Comparison of ENCODE assay signal across 8 cellular contexts in the genomic region with DNA sequence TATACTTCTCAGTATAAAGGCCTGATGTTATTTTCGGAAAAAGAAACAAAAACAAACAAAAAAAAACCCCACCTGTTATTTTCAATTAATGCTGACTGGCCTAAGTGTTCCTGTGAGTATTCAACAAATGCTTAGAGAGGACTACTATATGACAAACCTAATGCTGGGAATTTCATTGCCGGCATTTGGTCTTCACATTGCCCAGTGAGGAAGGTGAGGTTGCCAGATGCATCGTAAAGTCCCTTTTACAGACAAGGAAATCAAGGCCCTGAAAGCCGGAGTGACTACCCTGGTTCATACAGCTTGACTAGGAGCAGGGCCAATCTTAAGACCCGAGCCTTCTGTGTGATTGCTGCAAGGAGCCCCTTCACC. TPM values are rescaled to one million over a fixed set of nuclear protein-coding genes. Genes with fewer than 3 reads are reported as not detected.
A peak's percentile ranks its signal among the peaks of the same experiment; 100 is the strongest.
DNase-seq lines count a peak whose midpoint lies in the region; ATAC-seq lines count a peak whose summit lies in the region.

No MANE protein-coding gene starts in this region.

- no peaks in the 10 kb centered on the region for H3K27me3 ChIP-seq in Karpas-422 (ENCODE audit: low read length)
- H3K27me3 ChIP-seq in naive thymus-derived CD4-positive, alpha-beta T cell (ENCODE audit: control insufficient read depth in 2 of 2, insufficient read depth in 2 of 2, low read length in 2 of 2): no peaks in the 10 kb centered on the region

- CTCF ChIA-PET in naive thymus-derived CD4-positive, alpha-beta T cell (lab: Charles Lee): interaction anchor here (1.5 to 1.9 kb wide), 2 partner anchors 12 to 27 kb away, joined by 4 to 10 read pairs; partner anchors contain the start of genes ISG20L2, METTL25B and PRCC

- H3K9me2 ChIP-seq in Karpas-422 (replicated peaks; ENCODE audit: insufficient read depth, low read length): no peaks in the 10 kb centered on the region

- H3K9me3 Mint-ChIP-seq in central memory CD8-positive, alpha-beta T cell: no peaks in the 10 kb centered on the region
- peaks cover 0 to 1% (median 0%) of the 10 kb centered on the region in 11 donors for H3K9me3 Mint-ChIP-seq in naive thymus-derived CD4-positive, alpha-beta T cell

- peak overlapping the region; percentile 88 for H3K9ac ChIP-seq in Karpas-422 (ENCODE audit: low read length)

- H3K36me3 ChIP-seq in Karpas-422 (ENCODE audit: insufficient read depth, low read length): peaks cover 9% of the 10 kb centered on the region; the same call in 1 of the 2 replicates
- peaks cover 0 to 55% (median 11%) of the 10 kb centered on the region in 3 experiments for H3K36me3 ChIP-seq in naive thymus-derived CD4-positive, alpha-beta T cell (ENCODE audit: control insufficient read depth in 2 of 3, insufficient read depth in 3 of 3, low read length in 3 of 3)

- H2AFZ ChIP-seq in Karpas-422 (ENCODE audit: low read length): no peak overlapping the region

- H3K27ac ChIP-seq in Karpas-422 (ENCODE audit: low read length): peak overlapping the region; percentile 58
- H3K27ac ChIP-seq in naive thymus-derived CD4-positive, alpha-beta T cell (ENCODE audit: low read depth, low read length): peak overlapping the region; percentile 90

- DNase-seq in DMS53 (lab: John Stamatoyannopoulos, UW) (peak; percentile 75), Karpas-422 (peak; percentile 70), NCI-H345 treated with DMSO at 0.1 percent for 48 hours (lab: John Stamatoyannopoulos, UW; ENCODE audit: unreplicated experiment) (no peak), cerebellar cortex (ENCODE audit: low spot score) (no peak), putamen (ENCODE audit: low spot score) (no peak)
- no peak for DNase-seq in central memory CD8-positive, alpha-beta T cell (ENCODE audit: low spot score in 2 of 2)
- no peak for DNase-seq in naive thymus-derived CD4-positive, alpha-beta T cell

- H3K4me2 ChIP-seq in Karpas-422 (ENCODE audit: low read depth, low read length, poor library complexity, severe bottlenecking): peak overlapping the region; percentile 91

- peaks cover 28% of the 10 kb centered on the region for H3K4me1 ChIP-seq in Karpas-422 (ENCODE audit: low read length)
- H3K4me1 ChIP-seq in naive thymus-derived CD4-positive, alpha-beta T cell (ENCODE audit: control insufficient read depth in 2 of 2, insufficient read depth in 2 of 2, low read length in 2 of 2): peaks cover 16 to 20% of the 10 kb centered on the region in 2 donors

- no peaks in the 10 kb centered on the region for H4K20me1 ChIP-seq in Karpas-422 (ENCODE audit: insufficient read depth, low read depth, low read length)

- no peaks in the 10 kb centered on the region for H3K27me3 Mint-ChIP-seq in central memory CD8-positive, alpha-beta T cell
- H3K27me3 Mint-ChIP-seq in naive thymus-derived CD4-positive, alpha-beta T cell: no peaks in the 10 kb centered on the region

- intact Hi-C loops in naive thymus-derived CD4-positive, alpha-beta T cell (cut with micrococcal nuclease): loop anchor here (2.0 to 10.0 kb wide), 5 partner anchors 395 to 685 kb away; partner anchors contain the start of genes CCT3 (in 1 of the 2), ETV3 (in 1 of the 2), LAMTOR2 (in 1 of the 2) and PMF1 (in 1 of the 2)

- H3K9me3 ChIP-seq in Karpas-422 (ENCODE audit: low read length): no peaks in the 10 kb centered on the region
- H3K9me3 ChIP-seq in naive thymus-derived CD4-positive, alpha-beta T cell (ENCODE audit: control insufficient read depth in 2 of 3, low read length in 3 of 3): no peaks in the 10 kb centered on the region

- H3K4me3 ChIP-seq in Karpas-422 (ENCODE audit: low read length): peak overlapping the region; percentile 81
- peak overlapping the region; percentile 79 for H3K4me3 ChIP-seq in naive thymus-derived CD4-positive, alpha-beta T cell (ENCODE audit: low read length)

- peaks cover 22% of the 10 kb centered on the region for H3K4me1 Mint-ChIP-seq in central memory CD8-positive, alpha-beta T cell
- peaks cover 19 to 44% (median 33%) of the 10 kb centered on the region in 7 donors for H3K4me1 Mint-ChIP-seq in naive thymus-derived CD4-positive, alpha-beta T cell

- POLR2A ChIA-PET in naive thymus-derived CD4-positive, alpha-beta T cell (lab: Charles Lee): interaction anchor here (1.0 to 4.6 kb wide), 7 partner anchors 11 to 35 kb away, joined by 4 to 77 read pairs (median 9); partner anchors contain the start of genes CRABP2, HDGF, ISG20L2 and METTL25B

- ATAC-seq in central memory CD8-positive, alpha-beta T cell (replicated peaks; ENCODE audit: extremely low read depth, poor library complexity, severe bottlenecking): peak; percentile 3
- ATAC-seq in naive thymus-derived CD4-positive, alpha-beta T cell: no peak
- ATAC-seq in HG02885 (IDR thresholded peaks at IDR 0.05; ENCODE audit: poor library complexity, unreplicated experiment): no peak

- H3K36me3 Mint-ChIP-seq in central memory CD8-positive, alpha-beta T cell (ENCODE audit: insufficient read depth): peaks cover 25% of the 10 kb centered on the region
- H3K36me3 Mint-ChIP-seq in naive thymus-derived CD4-positive, alpha-beta T cell: peaks cover 0 to 23% (median 18%) of the 10 kb centered on the region in 5 donors

- peak overlapping the region; percentile 95 for H3K27ac Mint-ChIP-seq in central memory CD8-positive, alpha-beta T cell (ENCODE audit: low read depth)
- H3K27ac Mint-ChIP-seq in naive thymus-derived CD4-positive, alpha-beta T cell: peak overlapping the region; percentile 86 to 99 (median 98)

- H3K4me3 Mint-ChIP-seq in central memory CD8-positive, alpha-beta T cell: peak overlapping the region; percentile 95
- H3K4me3 Mint-ChIP-seq in naive thymus-derived CD4-positive, alpha-beta T cell: peak overlapping the region; percentile 94 to 99 (median 98)

- H3K79me2 ChIP-seq in Karpas-422 (ENCODE audit: low read length): peaks cover 32% of the 10 kb centered on the region

RNA-seq across cellular contexts. Expression of gene MRPL24, which starts 0.6 kb away (rescaled TPM):
- 102 and 113 TPM in 2 replicates for total RNA-seq in Karpas-422 (2014; rRNA removed; shearing (Covaris generic); ENCODE audit: low replicate concordance)
- 10 to 100 TPM; 19.1 to 68.9 (median 47.2) TPM for total RNA-seq in naive thymus-derived CD4-positive, alpha-beta T cell
- 10 to 100 TPM; 86.3 to 98.0 TPM for polyA plus RNA-seq in naive thymus-derived CD4-positive, alpha-beta T cell

RNA-seq across cellular contexts. Expression of gene HDGF, which starts 11.2 kb away (rescaled TPM):
- total RNA-seq in Karpas-422 (2014; rRNA removed; shearing (Covaris generic); ENCODE audit: low replicate concordance): 191 and 237 TPM in 2 replicates
- total RNA-seq in naive thymus-derived CD4-positive, alpha-beta T cell: 100 to 1,000 TPM in 1 of 5 experiments, 10 to 100 TPM in 4; 64.1 to 224 (median 91.2) TPM
- 10 to 100 TPM; 25.0 to 39.3 TPM for polyA plus RNA-seq in naive thymus-derived CD4-positive, alpha-beta T cell

RNA-seq across cellular contexts. Expression of gene ISG20L2, which starts 11.7 kb away (rescaled TPM):
- 17.9 and 18.4 TPM in 2 replicates for total RNA-seq in Karpas-422 (2014; rRNA removed; shearing (Covaris generic); ENCODE audit: low replicate concordance)
- total RNA-seq in naive thymus-derived CD4-positive, alpha-beta T cell: 10 to 100 TPM; 44.7 to 59.9 (median 53.9) TPM
- polyA plus RNA-seq in naive thymus-derived CD4-positive, alpha-beta T cell: 10 to 100 TPM; 15.3 to 20.6 TPM

RNA-seq across cellular contexts. Expression of gene METTL25B, which starts 12.0 kb away (rescaled TPM):
- total RNA-seq in Karpas-422 (2014; rRNA removed; shearing (Covaris generic); ENCODE audit: low replicate concordance): 22.8 and 26.5 TPM in 2 replicates
- 10 to 100 TPM; 16.0 to 29.8 (median 29.1) TPM for total RNA-seq in naive thymus-derived CD4-positive, alpha-beta T cell
- 1 to 10 TPM; 4.4 to 5.1 TPM for polyA plus RNA-seq in naive thymus-derived CD4-positive, alpha-beta T cell

RNA-seq across cellular contexts. Expression of gene PRCC, which starts 27.0 kb away (rescaled TPM):
- total RNA-seq in Karpas-422 (2014; rRNA removed; shearing (Covaris generic); ENCODE audit: low replicate concordance): 39.6 and 50.0 TPM in 2 replicates
- 10 to 100 TPM; 53.2 to 88.9 (median 61.7) TPM for total RNA-seq in naive thymus-derived CD4-positive, alpha-beta T cell
- polyA plus RNA-seq in naive thymus-derived CD4-positive, alpha-beta T cell: 10 to 100 TPM; 40.9 to 60.8 TPM

Comparison
In these comparisons a context has a peak if more than half of its experiments do, and no peak if none do; other contexts are left out.
1. DNase-seq: peak in DMS53 (single experiment) and Karpas-422 (single experiment); none in central memory CD8-positive, alpha-beta T cell (0 of 2), naive thymus-derived CD4-positive, alpha-beta T cell (0 of 9), NCI-H345 treated with DMSO at 0.1 percent for 48 hours (single experiment), cerebellar cortex (single experiment) and putamen (single experiment).